9 cellular contexts compared by ENCODE assay signal in genomic region chr12:109934026-109934425, GRCh38. TPM values are rescaled to one million over a fixed set of nuclear protein-coding genes. Genes with fewer than 3 reads are reported as not detected.
DNase-seq lines count a peak whose midpoint lies in the region; ATAC-seq and TF ChIP-seq lines count a peak whose summit lies in the region.
"Had no signal": no experiment of that assay in that cellular context is flagged by ENCODE, and none has a peak within 500 bp of the region (broad histone marks: within the 10 kb centered on the region; RNA-seq: fewer than 3 reads in every experiment).

No MANE protein-coding gene starts in this region.

- no peak overlapping the region for H2AFZ ChIP-seq in DND-41 (ENCODE audit: low read depth, low read length)

- TF ChIP-seq POLR2A in right lobe of liver (IDR thresholded peaks at IDR 0.05), result no peak

- no peaks in the 10 kb centered on the region for H3K27me3 ChIP-seq in DND-41 (ENCODE audit: insufficient read depth, low read length, poor library complexity)
- H3K27me3 ChIP-seq in right lobe of liver, result no peaks in the 10 kb centered on the region
- H3K27me3 ChIP-seq: sigmoid colon had no signal

- DNase-seq in DND-41, result no peak
- DNase-seq in HFF-Myc (ENCODE audit: extremely low read depth, low read depth), result no peak
- peak; percentile 15 for DNase-seq in amniotic epithelial cell (ENCODE audit: low read depth)
- no peak for DNase-seq in right lobe of liver
- DNase-seq in activated gamma-delta T cell (lab: John Stamatoyannopoulos, UW), result no peak
- DNase-seq in inferior parietal cortex (ENCODE audit: extremely low spot score), result no peak
- DNase-seq: NCI-H1436 treated with DMSO at 0.1 percent for 48 hours, sigmoid colon had no signal

- TF ChIP-seq CTCF in DND-41 (IDR thresholded peaks at IDR 0.05; ENCODE audit: borderline replicate concordance, extremely low read depth, low read length, poor library complexity, severe bottlenecking) (peak; percentile 38), HFF-Myc (IDR thresholded peaks at IDR 0.05; ENCODE audit: low read depth, low read length, missing control alignments) (peak; percentile 64), right lobe of liver (IDR thresholded peaks at IDR 0.05) (peak; percentile 35 to 59 (median 54))

- intact Hi-C loops in right lobe of liver (cut with DNase I), result no loop called here

- no peaks in the 10 kb centered on the region for H3K9me3 ChIP-seq in DND-41 (ENCODE audit: insufficient read depth, low read length, severe bottlenecking)
- H3K9me3 ChIP-seq in right lobe of liver, result no peaks in the 10 kb centered on the region
- H3K9me3 ChIP-seq: sigmoid colon had no signal

- H3K4me1 ChIP-seq in DND-41 (ENCODE audit: insufficient read depth, low read length) (no peaks in the 10 kb centered on the region), right lobe of liver (no peaks in the 10 kb centered on the region)
- H3K4me1 ChIP-seq: sigmoid colon had no signal

- H3K27ac ChIP-seq in DND-41 (ENCODE audit: low read length), result no peak overlapping the region
- no peak overlapping the region for H3K27ac ChIP-seq in right lobe of liver

- no peak for ATAC-seq in DND-41 (ENCODE audit: insufficient read depth, low read depth)
- ATAC-seq in right lobe of liver, result peak; percentile 61 to 69 (median 68)
- ATAC-seq in GM18502 (IDR thresholded peaks at IDR 0.05; ENCODE audit: poor library complexity, unreplicated experiment), result no peak

- H3K36me3 ChIP-seq in DND-41 (ENCODE audit: insufficient read depth, low read length), result peaks cover 72% of the 10 kb centered on the region
- peaks cover 8 to 76% (median 26%) of the 10 kb centered on the region in 4 donors for H3K36me3 ChIP-seq in right lobe of liver

- H3K4me3 ChIP-seq in DND-41 (ENCODE audit: low read depth in 1 of 2, low read length in 2 of 2) (no peak overlapping the region), HFF-Myc (replicated peaks; ENCODE audit: low read depth, low read length) (no peak overlapping the region), right lobe of liver (no peak overlapping the region)
- H3K4me3 ChIP-seq: sigmoid colon had no signal

- no peak overlapping the region for H3K4me2 ChIP-seq in DND-41 (ENCODE audit: insufficient read depth, low read length)

- no peaks in the 10 kb centered on the region for H3K79me2 ChIP-seq in DND-41 (ENCODE audit: insufficient read depth, low read length)

- no peaks in the 10 kb centered on the region for H4K20me1 ChIP-seq in DND-41 (ENCODE audit: insufficient read depth, low read length)

- H3K9ac ChIP-seq in DND-41 (ENCODE audit: low read depth, low read length), result no peak overlapping the region

- 52% methylated on average over 5 of the region's 5 CpGs for WGBS in right lobe of liver (ENCODE audit: insufficient coverage, low coverage, low lambda C conversion rate, missing lambda C conversion rate)

RNA-seq across cellular contexts. Expression of gene TCHP, which starts 34.0 kb away (rescaled TPM):
- 1 to 10 TPM; 4.9 to 8.8 (median 6.8) TPM for total RNA-seq in right lobe of liver

RNA-seq across cellular contexts. Expression of gene GLTP, which starts 53.7 kb away (rescaled TPM):
- total RNA-seq in right lobe of liver, result 10 to 100 TPM in 5 of 6 experiments, 1 to 10 TPM in 1; 9.8 to 20.8 (median 13.6) TPM

Comparison
In these comparisons a context has a peak if more than half of its experiments do, and no peak if none do; other contexts are left out.
1. ATAC-seq: peak in right lobe of liver (4 of 4); none in DND-41 (single experiment) and GM18502 (single experiment).
2. Peak in every context shown above with its lines, with median percentiles within 50 percentile points of each other: CTCF ChIP-seq.